Comparison of ENCODE assay signal across 17 cellular contexts in genomic region chr5:151819830-151820229, GRCh38.
"Had no signal": no experiment of that assay in that cellular context is flagged by ENCODE, and none has a peak within 500 bp of the region (broad histone marks: within the 10 kb centered on the region; RNA-seq: fewer than 3 reads in every experiment).

No MANE protein-coding gene starts in this region.

- H3K4me1 ChIP-seq: tibial nerve had no signal

- H3K36me3 ChIP-seq: neutrophil, vagina had no signal

- H3K27me3 ChIP-seq: esophagus squamous epithelium, neutrophil, tibial nerve, vagina had no signal

- H3K9me3 ChIP-seq: esophagus squamous epithelium, neutrophil, tibial nerve, vagina had no signal

- H3K27ac ChIP-seq: esophagus squamous epithelium, neutrophil, parathyroid adenoma, tibial nerve, vagina, VCaP had no signal

- H3K9ac ChIP-seq: parathyroid adenoma had no signal

- ATAC-seq: natural killer cell; stimulated activated effector memory CD8-positive, alpha-beta T cell treated with anti-CD3 and anti-CD28 coated beads, Interleukin-12 subunit alpha, Interleukin-12 subunit beta, amount 100 ng/mL, for 72 hours had no signal

- DNase-seq: activated CD4-positive, alpha-beta memory T cell treated with anti-CD3 and anti-CD28 coated beads, Interleukin-2, amount 10 ng/mL, durations not matched to agents 7 days and 5 days; activated naive CD8-positive, alpha-beta T cell treated with anti-CD3 and anti-CD28 coated beads for 36 hours; cerebellar nuclear complex; effector CD8-positive, alpha-beta T cell; esophagus squamous epithelium; foreskin fibroblast; hypothalamus; kidney; mesenchymal stem cell; natural killer cell; T1000 had no signal

- H3K4me3 ChIP-seq: esophagus squamous epithelium, tibial nerve, vagina had no signal
